Comparison of ENCODE assay signal across 1 cellular context in the genomic region with DNA sequence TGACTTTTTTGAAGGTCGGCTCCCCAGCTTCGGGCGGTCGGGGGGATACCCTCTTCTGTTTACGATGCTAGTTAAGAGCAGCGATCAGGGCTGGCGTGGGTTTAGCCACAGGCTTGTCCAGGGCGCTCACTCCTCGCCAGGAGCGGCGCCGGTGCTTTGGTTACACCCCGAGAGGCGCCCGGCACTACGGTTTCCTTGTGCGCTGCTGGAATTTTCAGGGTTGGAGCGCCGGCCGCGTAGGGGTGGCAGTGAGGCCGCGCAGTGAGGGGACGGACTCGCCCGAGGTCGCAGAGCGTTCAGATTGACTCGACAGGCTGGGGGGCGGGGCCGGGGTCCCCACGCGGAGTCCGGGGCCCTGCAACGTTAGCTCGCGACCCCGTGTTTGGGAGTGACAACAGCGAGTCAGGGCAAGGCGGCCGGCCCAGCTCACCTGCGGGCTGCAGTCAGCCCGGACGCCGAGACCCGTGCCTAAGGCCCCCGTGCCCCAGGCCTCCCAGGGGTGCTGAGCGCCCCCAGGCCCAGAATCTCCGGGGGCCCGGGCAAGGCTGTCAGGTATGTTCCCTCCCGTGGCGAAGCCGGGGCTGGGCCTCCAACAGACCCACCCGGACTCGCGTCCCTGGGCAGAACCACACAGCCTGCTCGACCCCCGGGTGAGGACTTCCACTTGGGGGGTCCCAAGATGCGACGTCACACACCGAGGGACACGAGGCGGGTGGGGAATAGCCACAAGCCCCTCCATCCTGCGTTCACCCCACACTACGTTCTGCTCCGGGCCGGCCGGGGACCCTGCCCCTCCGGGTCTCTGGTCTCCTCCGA.
A peak's percentile ranks its signal among the peaks of the same experiment; 100 is the strongest.
TF ChIP-seq lines count a peak whose summit lies in the region.

No MANE protein-coding gene starts in this region.

TF ChIP-seq in HepG2, 621 proteins besides CTCF, POLR2A, EP300 and RAD21 (continued from another document and continues in another):
- TF ChIP-seq, protein P1, sequence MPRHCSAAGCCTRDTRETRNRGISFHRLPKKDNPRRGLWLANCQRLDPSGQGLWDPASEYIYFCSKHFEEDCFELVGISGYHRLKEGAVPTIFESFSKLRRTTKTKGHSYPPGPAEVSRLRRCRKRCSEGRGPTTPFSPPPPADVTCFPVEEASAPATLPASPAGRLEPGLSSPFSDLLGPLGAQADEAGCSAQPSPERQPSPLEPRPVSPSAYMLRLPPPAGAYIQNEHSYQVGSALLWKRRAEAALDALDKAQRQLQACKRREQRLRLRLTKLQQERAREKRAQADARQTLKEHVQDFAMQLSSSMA (CRISPR knock-in tag; IDR thresholded peaks at IDR 0.05) = no peak; the same call in 1 of the 2 replicates
- TF ChIP-seq, protein P2, sequence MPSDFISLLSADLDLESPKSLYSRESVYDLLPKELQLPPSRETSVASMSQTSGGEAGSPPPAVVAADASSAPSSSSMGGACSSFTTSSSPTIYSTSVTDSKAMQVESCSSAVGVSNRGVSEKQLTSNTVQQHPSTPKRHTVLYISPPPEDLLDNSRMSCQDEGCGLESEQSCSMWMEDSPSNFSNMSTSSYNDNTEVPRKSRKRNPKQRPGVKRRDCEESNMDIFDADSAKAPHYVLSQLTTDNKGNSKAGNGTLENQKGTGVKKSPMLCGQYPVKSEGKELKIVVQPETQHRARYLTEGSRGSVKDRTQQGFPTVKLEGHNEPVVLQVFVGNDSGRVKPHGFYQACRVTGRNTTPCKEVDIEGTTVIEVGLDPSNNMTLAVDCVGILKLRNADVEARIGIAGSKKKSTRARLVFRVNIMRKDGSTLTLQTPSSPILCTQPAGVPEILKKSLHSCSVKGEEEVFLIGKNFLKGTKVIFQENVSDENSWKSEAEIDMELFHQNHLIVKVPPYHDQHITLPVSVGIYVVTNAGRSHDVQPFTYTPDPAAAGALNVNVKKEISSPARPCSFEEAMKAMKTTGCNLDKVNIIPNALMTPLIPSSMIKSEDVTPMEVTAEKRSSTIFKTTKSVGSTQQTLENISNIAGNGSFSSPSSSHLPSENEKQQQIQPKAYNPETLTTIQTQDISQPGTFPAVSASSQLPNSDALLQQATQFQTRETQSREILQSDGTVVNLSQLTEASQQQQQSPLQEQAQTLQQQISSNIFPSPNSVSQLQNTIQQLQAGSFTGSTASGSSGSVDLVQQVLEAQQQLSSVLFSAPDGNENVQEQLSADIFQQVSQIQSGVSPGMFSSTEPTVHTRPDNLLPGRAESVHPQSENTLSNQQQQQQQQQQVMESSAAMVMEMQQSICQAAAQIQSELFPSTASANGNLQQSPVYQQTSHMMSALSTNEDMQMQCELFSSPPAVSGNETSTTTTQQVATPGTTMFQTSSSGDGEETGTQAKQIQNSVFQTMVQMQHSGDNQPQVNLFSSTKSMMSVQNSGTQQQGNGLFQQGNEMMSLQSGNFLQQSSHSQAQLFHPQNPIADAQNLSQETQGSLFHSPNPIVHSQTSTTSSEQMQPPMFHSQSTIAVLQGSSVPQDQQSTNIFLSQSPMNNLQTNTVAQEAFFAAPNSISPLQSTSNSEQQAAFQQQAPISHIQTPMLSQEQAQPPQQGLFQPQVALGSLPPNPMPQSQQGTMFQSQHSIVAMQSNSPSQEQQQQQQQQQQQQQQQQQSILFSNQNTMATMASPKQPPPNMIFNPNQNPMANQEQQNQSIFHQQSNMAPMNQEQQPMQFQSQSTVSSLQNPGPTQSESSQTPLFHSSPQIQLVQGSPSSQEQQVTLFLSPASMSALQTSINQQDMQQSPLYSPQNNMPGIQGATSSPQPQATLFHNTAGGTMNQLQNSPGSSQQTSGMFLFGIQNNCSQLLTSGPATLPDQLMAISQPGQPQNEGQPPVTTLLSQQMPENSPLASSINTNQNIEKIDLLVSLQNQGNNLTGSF (CRISPR knock-in tag; IDR thresholded peaks at IDR 0.05) = 0 out of 2 replicates have a peak, but pooled peaks have one; percentile 21
- TF ChIP-seq ZFP36 (IDR thresholded peaks at IDR 0.05; ENCODE audit: borderline replicate concordance, low read depth, low read length, partially characterized antibody) = no peak
- no peak for TF ChIP-seq ZNF605 (CRISPR knock-in tag; IDR thresholded peaks at IDR 0.05)
- no peak for TF ChIP-seq ZNF17 (CRISPR knock-in tag; IDR thresholded peaks at IDR 0.05)
- TF ChIP-seq U2AF1 (optimal IDR thresholded peaks at IDR 0.05; ENCODE audit: low read depth, low read length) = no peak
- no peak for TF ChIP-seq JUND (CRISPR knock-in tag; IDR thresholded peaks at IDR 0.05)
- TF ChIP-seq, protein P3, sequence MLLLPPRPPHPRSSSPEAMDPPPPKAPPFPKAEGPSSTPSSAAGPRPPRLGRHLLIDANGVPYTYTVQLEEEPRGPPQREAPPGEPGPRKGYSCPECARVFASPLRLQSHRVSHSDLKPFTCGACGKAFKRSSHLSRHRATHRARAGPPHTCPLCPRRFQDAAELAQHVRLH (CRISPR knock-in tag; IDR thresholded peaks at IDR 0.05; ENCODE audit: borderline replicate concordance, low read depth) = no peak
- TF ChIP-seq, protein P4, sequence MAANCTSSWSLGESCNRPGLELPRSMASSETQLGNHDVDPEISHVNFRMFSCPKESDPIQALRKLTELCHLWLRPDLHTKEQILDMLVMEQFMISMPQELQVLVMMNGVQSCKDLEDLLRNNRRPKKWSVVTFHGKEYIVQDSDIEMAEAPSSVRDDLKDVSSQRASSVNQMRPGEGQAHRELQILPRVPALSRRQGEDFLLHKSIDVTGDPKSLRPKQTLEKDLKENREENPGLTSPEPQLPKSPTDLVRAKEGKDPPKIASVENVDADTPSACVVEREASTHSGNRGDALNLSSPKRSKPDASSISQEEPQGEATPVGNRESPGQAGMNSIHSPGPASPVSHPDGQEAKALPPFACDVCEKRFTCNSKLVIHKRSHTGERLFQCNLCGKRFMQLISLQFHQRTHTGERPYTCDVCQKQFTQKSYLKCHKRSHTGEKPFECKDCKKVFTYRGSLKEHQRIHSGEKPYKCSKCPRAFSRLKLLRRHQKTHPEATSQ (CRISPR knock-in tag; IDR thresholded peaks at IDR 0.05; ENCODE audit: borderline replicate concordance) = no peak
- TF ChIP-seq, protein P5, sequence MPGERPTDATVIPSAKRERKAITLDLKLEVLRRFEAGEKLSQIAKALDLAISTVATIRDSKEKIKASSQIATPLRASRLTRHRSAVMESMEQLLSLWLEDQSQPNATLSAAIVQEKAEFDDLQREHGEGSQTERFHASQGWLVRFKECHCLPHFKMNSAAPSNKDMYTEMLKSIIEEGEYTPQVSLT (CRISPR knock-in tag; IDR thresholded peaks at IDR 0.05; ENCODE audit: borderline replicate concordance, low read depth) = no peak
- TF ChIP-seq, protein P6, sequence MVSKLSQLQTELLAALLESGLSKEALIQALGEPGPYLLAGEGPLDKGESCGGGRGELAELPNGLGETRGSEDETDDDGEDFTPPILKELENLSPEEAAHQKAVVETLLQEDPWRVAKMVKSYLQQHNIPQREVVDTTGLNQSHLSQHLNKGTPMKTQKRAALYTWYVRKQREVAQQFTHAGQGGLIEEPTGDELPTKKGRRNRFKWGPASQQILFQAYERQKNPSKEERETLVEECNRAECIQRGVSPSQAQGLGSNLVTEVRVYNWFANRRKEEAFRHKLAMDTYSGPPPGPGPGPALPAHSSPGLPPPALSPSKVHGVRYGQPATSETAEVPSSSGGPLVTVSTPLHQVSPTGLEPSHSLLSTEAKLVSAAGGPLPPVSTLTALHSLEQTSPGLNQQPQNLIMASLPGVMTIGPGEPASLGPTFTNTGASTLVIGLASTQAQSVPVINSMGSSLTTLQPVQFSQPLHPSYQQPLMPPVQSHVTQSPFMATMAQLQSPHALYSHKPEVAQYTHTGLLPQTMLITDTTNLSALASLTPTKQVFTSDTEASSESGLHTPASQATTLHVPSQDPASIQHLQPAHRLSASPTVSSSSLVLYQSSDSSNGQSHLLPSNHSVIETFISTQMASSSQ (IDR thresholded peaks at IDR 0.05; ENCODE audit: low read depth) = no peak
- TF ChIP-seq, protein P6 (CRISPR knock-in tag; IDR thresholded peaks at IDR 0.05; ENCODE audit: borderline replicate concordance) = 0 out of 2 replicates have a peak, but pooled peaks have one; percentile 25
- TF ChIP-seq IRF2 (CRISPR knock-in tag; IDR thresholded peaks at IDR 0.05) = no peak
- peak; percentile 57 for TF ChIP-seq SRSF1 (optimal IDR thresholded peaks at IDR 0.05; ENCODE audit: low read depth, low read length)
- TF ChIP-seq, protein P7, sequence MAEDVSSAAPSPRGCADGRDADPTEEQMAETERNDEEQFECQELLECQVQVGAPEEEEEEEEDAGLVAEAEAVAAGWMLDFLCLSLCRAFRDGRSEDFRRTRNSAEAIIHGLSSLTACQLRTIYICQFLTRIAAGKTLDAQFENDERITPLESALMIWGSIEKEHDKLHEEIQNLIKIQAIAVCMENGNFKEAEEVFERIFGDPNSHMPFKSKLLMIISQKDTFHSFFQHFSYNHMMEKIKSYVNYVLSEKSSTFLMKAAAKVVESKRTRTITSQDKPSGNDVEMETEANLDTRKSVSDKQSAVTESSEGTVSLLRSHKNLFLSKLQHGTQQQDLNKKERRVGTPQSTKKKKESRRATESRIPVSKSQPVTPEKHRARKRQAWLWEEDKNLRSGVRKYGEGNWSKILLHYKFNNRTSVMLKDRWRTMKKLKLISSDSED (CRISPR knock-in tag; IDR thresholded peaks at IDR 0.05) = no peak
- TF ChIP-seq ZIK1 (CRISPR knock-in tag; IDR thresholded peaks at IDR 0.05; ENCODE audit: borderline replicate concordance, low read depth) = 0 out of 2 replicates have a peak, but pooled peaks have one; percentile 14
- TF ChIP-seq, protein P8, sequence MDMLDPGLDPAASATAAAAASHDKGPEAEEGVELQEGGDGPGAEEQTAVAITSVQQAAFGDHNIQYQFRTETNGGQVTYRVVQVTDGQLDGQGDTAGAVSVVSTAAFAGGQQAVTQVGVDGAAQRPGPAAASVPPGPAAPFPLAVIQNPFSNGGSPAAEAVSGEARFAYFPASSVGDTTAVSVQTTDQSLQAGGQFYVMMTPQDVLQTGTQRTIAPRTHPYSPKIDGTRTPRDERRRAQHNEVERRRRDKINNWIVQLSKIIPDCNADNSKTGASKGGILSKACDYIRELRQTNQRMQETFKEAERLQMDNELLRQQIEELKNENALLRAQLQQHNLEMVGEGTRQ (IDR thresholded peaks at IDR 0.05; ENCODE audit: low read depth, low read length) = no peak
- TF ChIP-seq, protein P8 (CRISPR knock-in tag; IDR thresholded peaks at IDR 0.05; ENCODE audit: borderline replicate concordance) = peak; percentile 71; the same call in 1 of the 2 replicates
- TF ChIP-seq ZFAT (CRISPR knock-in tag; conservative IDR thresholded peaks at IDR 0.05) = no peak
- TF ChIP-seq MIER2 (CRISPR knock-in tag; IDR thresholded peaks at IDR 0.05) = no peak
- TF ChIP-seq DMAP1 (CRISPR knock-in tag; IDR thresholded peaks at IDR 0.05) = peak; percentile 63
- no peak for TF ChIP-seq ZNF564 (CRISPR knock-in tag; IDR thresholded peaks at IDR 0.05)
- no peak for TF ChIP-seq SP1 (IDR thresholded peaks at IDR 0.05)
- no peak for TF ChIP-seq SP1 (CRISPR knock-in tag; IDR thresholded peaks at IDR 0.05)
- TF ChIP-seq, protein P9, sequence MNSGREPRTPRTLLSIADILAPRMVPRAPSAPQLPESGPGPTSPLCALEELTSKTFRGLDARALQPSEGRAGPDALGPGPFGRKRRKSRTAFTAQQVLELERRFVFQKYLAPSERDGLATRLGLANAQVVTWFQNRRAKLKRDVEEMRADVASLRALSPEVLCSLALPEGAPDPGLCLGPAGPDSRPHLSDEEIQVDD (CRISPR knock-in tag; IDR thresholded peaks at IDR 0.05; ENCODE audit: borderline replicate concordance) = no peak
- TF ChIP-seq CEBPG (CRISPR knock-in tag; IDR thresholded peaks at IDR 0.05) = no peak
- peak; percentile 65 for TF ChIP-seq TEAD3 (CRISPR knock-in tag; optimal IDR thresholded peaks at IDR 0.05; ENCODE audit: borderline replicate concordance)
- TF ChIP-seq THYN1 (CRISPR knock-in tag; IDR thresholded peaks at IDR 0.05; ENCODE audit: borderline replicate concordance, low read depth) = no peak
- no peak for TF ChIP-seq ARHGAP35 (CRISPR knock-in tag; IDR thresholded peaks at IDR 0.05; ENCODE audit: borderline replicate concordance)
- no peak for TF ChIP-seq FLYWCH1 (CRISPR knock-in tag; IDR thresholded peaks at IDR 0.05)
- TF ChIP-seq, protein P10, sequence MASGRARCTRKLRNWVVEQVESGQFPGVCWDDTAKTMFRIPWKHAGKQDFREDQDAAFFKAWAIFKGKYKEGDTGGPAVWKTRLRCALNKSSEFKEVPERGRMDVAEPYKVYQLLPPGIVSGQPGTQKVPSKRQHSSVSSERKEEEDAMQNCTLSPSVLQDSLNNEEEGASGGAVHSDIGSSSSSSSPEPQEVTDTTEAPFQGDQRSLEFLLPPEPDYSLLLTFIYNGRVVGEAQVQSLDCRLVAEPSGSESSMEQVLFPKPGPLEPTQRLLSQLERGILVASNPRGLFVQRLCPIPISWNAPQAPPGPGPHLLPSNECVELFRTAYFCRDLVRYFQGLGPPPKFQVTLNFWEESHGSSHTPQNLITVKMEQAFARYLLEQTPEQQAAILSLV (CRISPR knock-in tag; IDR thresholded peaks at IDR 0.05; ENCODE audit: borderline replicate concordance) = peak; percentile 49; the same call in 1 of the 2 replicates
- TF ChIP-seq MBNL3 (CRISPR knock-in tag; conservative IDR thresholded peaks at IDR 0.05) = no peak
- TF ChIP-seq FOSL1 (CRISPR knock-in tag; IDR thresholded peaks at IDR 0.05; ENCODE audit: borderline replicate concordance) = no peak
- no peak for TF ChIP-seq NFIC (IDR thresholded peaks at IDR 0.05; ENCODE audit: low read length)
- 0 out of 2 replicates have a peak, but pooled peaks have one; percentile 12 for TF ChIP-seq ZBTB20 (CRISPR knock-in tag; IDR thresholded peaks at IDR 0.05; ENCODE audit: borderline replicate concordance, low read depth)
- TF ChIP-seq PHF20 (CRISPR knock-in tag; IDR thresholded peaks at IDR 0.05) = no peak; the same call in 1 of the 2 replicates
- TF ChIP-seq SSRP1 (CRISPR knock-in tag; IDR thresholded peaks at IDR 0.05) = no peak
- TF ChIP-seq ZNF547 (CRISPR knock-in tag; IDR thresholded peaks at IDR 0.05) = peak; percentile 63; the same call in 1 of the 2 replicates
- no peak for TF ChIP-seq TEAD2 (CRISPR knock-in tag; IDR thresholded peaks at IDR 0.05)
- TF ChIP-seq, protein P11, sequence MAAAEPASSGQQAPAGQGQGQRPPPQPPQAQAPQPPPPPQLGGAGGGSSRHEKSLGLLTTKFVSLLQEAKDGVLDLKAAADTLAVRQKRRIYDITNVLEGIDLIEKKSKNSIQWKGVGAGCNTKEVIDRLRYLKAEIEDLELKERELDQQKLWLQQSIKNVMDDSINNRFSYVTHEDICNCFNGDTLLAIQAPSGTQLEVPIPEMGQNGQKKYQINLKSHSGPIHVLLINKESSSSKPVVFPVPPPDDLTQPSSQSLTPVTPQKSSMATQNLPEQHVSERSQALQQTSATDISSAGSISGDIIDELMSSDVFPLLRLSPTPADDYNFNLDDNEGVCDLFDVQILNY (CRISPR knock-in tag; conservative IDR thresholded peaks at IDR 0.05) = no peak
